Comparison of ENCODE assay signal across 7 cellular contexts in genomic region chr18:79525556-79526467, GRCh38.
DNase-seq lines count a peak whose midpoint lies in the region; ATAC-seq and TF ChIP-seq lines count a peak whose summit lies in the region.

No MANE protein-coding gene starts in this region.

- H3K27me3 ChIP-seq in spleen (replicated peaks in 1 of 7) (no peaks in the 10 kb centered on the region), esophagus squamous epithelium (peaks cover 0 to 39% (median 0%) of the 10 kb centered on the region in 4 donors)

- H3K4me3 Mint-ChIP-seq in activated B cell treated with CpG ODN at 0.5 μM for 24 hours, result no peak overlapping the region

- intact Hi-C loops in activated B cell treated with CpG ODN at 0.5 μM for 24 hours (cut with micrococcal nuclease) (loop anchor here (1.0 to 10.0 kb wide), 3 partner anchors 16 to 619 kb away; partner anchors contain the start of gene ATP9B), left cardiac atrium (cut with DNase I) (loop anchor here in 1 of 2 donors (5.0 to 10.0 kb wide), 4 partner anchors 61 to 149 kb away; partner anchors contain the start of gene NFATC1), spleen (cut with DNase I; ENCODE audit: low total_unique reads) (loop anchor here (5.0 kb wide), 2 partner anchors 116 to 129 kb away; partner anchors contain the start of gene NFATC1), esophagus squamous epithelium (cut with DNase I) (loop anchor here (5.0 kb wide), 1 partner anchor 144 kb away; no protein-coding TSS in a partner anchor)

- ATAC-seq in activated B cell treated with CpG ODN at 0.5 μM for 24 hours (ENCODE audit: low read depth) (no peak), left cardiac atrium (peak; percentile 78 to 89), GM18498 (IDR thresholded peaks at IDR 0.05; ENCODE audit: unreplicated experiment) (no peak)

- no peak overlapping the region for H3K4me3 ChIP-seq in spleen
- no peak overlapping the region for H3K4me3 ChIP-seq in esophagus squamous epithelium

- no peaks in the 10 kb centered on the region for H3K9me3 ChIP-seq in spleen
- no peaks in the 10 kb centered on the region for H3K9me3 ChIP-seq in esophagus squamous epithelium

- H3K4me1 Mint-ChIP-seq in activated B cell treated with CpG ODN at 0.5 μM for 24 hours, result peaks cover 50% of the 10 kb centered on the region

- POLR2A ChIA-PET in activated B cell treated with CpG ODN at 0.5 μM for 24 hours (lab: Charles Lee), result interaction anchor here (1.1 kb wide), 1 partner anchor 61 kb away, joined by 3 read pairs; no protein-coding TSS in a partner anchor

- H3K4me1 ChIP-seq in spleen (peaks cover 8 to 60% (median 38%) of the 10 kb centered on the region in 6 donors), esophagus squamous epithelium (peaks cover 8 to 15% (median 9%) of the 10 kb centered on the region in 3 donors)

- 82 to 86% (median 84%) methylated on average over 26 to 39 of the region's 39 CpGs for WGBS in spleen, 5 donors
- WGBS in esophagus squamous epithelium, 2 donors, result 37 to 61% methylated on average over 5 to 12 of the region's 39 CpGs

- peak overlapping the region in 1 of 8 donors; percentile 5 for H3K27ac ChIP-seq in spleen
- H3K27ac ChIP-seq in esophagus squamous epithelium, result no peak overlapping the region

- no peak for TF ChIP-seq CTCF in activated B cell treated with CpG ODN at 0.5 μM for 24 hours (IDR thresholded peaks at IDR 0.05)
- no peak for TF ChIP-seq CTCF in spleen (IDR thresholded peaks at IDR 0.05 in 8 of 11, conservative IDR thresholded peaks at IDR 0.05 in 3 of 11)
- TF ChIP-seq CTCF in esophagus squamous epithelium (IDR thresholded peaks at IDR 0.05), result no peak

- CTCF ChIA-PET in activated B cell treated with CpG ODN at 0.5 μM for 24 hours (lab: Charles Lee), result interaction anchor here (1.2 to 6.9 kb wide), 2 partner anchors 60 to 146 kb away, joined by 3 to 99 read pairs; no protein-coding TSS in a partner anchor

- peak overlapping the region; percentile 56 for H3K27ac Mint-ChIP-seq in activated B cell treated with CpG ODN at 0.5 μM for 24 hours

- H3K27me3 Mint-ChIP-seq in activated B cell treated with CpG ODN at 0.5 μM for 24 hours, result no peaks in the 10 kb centered on the region

- DNase-seq in HUDEP-2 (lab: John Stamatoyannopoulos, UW; ENCODE audit: unreplicated experiment in 76 of 76) (peak in 73 of 76 experiments; percentile 24 to 92 (median 83)), activated B cell treated with CpG ODN at 0.5 μM for 24 hours (peak; percentile 16), left cardiac atrium (peak; percentile 88), spleen (peak; percentile 77), SIG-M5 (lab: John Stamatoyannopoulos, UW) (no peak), esophagus squamous epithelium (lab: John Stamatoyannopoulos, UW) (no peak)

- no peak for TF ChIP-seq POLR2A in spleen (IDR thresholded peaks at IDR 0.05)
- TF ChIP-seq POLR2A in esophagus squamous epithelium (IDR thresholded peaks at IDR 0.05), result no peak

- no peaks in the 10 kb centered on the region for H3K9me3 Mint-ChIP-seq in activated B cell treated with CpG ODN at 0.5 μM for 24 hours

- H3K36me3 Mint-ChIP-seq in activated B cell treated with CpG ODN at 0.5 μM for 24 hours (ENCODE audit: low read depth), result peaks cover 29% of the 10 kb centered on the region

- peaks cover 3 to 42% (median 18%) of the 10 kb centered on the region in 6 donors for H3K36me3 ChIP-seq in spleen
- H3K36me3 ChIP-seq in esophagus squamous epithelium, result peaks cover 0 to 14% (median 0%) of the 10 kb centered on the region in 3 donors

Comparison
In these comparisons a context has a peak if more than half of its experiments do, and no peak if none do; other contexts are left out.
1. DNase-seq: peak in HUDEP-2 (73 of 76), activated B cell treated with CpG ODN at 0.5 μM for 24 hours (single experiment), left cardiac atrium (single experiment) and spleen (single experiment); none in SIG-M5 (single experiment) and esophagus squamous epithelium (single experiment).
2. ATAC-seq: peak in left cardiac atrium (2 of 2); none in activated B cell treated with CpG ODN at 0.5 μM for 24 hours (single experiment) and GM18498 (single experiment).